ENCODE assay signal across 8 cellular contexts in genomic region chr3:101725890-101726275, GRCh38. TPM values are rescaled to one million over a fixed set of nuclear protein-coding genes. Genes with fewer than 3 reads are reported as not detected.
A peak's percentile ranks its signal among the peaks of the same experiment; 100 is the strongest.
DNase-seq lines count a peak whose midpoint lies in the region; ATAC-seq, FAIRE-seq and TF ChIP-seq lines count a peak whose summit lies in the region.

No MANE protein-coding gene starts in this region.

- CTCF ChIA-PET in AG04450 (lab: Charles Lee) = interaction anchor here (2.8 kb wide), 1 partner anchor 18 kb away, joined by 26 read pairs; no protein-coding TSS in a partner anchor

- DNase-seq in AG04450 (ENCODE audit: low read depth, low spot score) (no peak), bronchial epithelial cell (ENCODE audit: low read depth) (no peak), NCI-H1048 (lab: John Stamatoyannopoulos, UW) (no peak), NCI-H1436 treated with DMSO at 0.1 percent for 48 hours (lab: John Stamatoyannopoulos, UW) (no peak)

- no peak for FAIRE-seq in bronchial epithelial cell (lab: Jason Lieb, UNC)

- H3K36me3 ChIP-seq in HUES64 (ENCODE audit: insufficient read depth, low read length) (peaks cover 42% of the 10 kb centered on the region), bronchial epithelial cell (ENCODE audit: control insufficient read depth, insufficient read depth, low read length) (peaks cover 4% of the 10 kb centered on the region), muscle layer of duodenum (ENCODE audit: control insufficient read depth in 1 of 2, insufficient read depth in 2 of 2, low read length in 2 of 2) (peaks cover 0 to 18% of the 10 kb centered on the region in 2 donors)

- H3K4me3 ChIP-seq in AG04450 (ENCODE audit: low read depth, low read length) (peak overlapping the region; percentile 92), HUES64 (ENCODE audit: low read length) (peak overlapping the region; percentile 93), bronchial epithelial cell (ENCODE audit: low read depth, low read length) (peak overlapping the region; percentile 71), muscle layer of duodenum (ENCODE audit: low read depth in 1 of 2, low read length in 2 of 2) (peak overlapping the region; percentile 90 to 99)

- ATAC-seq in GM21737 (IDR thresholded peaks at IDR 0.05; ENCODE audit: unreplicated experiment) (no peak), GM19023 (IDR thresholded peaks at IDR 0.05; ENCODE audit: unreplicated experiment) (no peak)

- H3K9me3 ChIP-seq in AG04450 (ENCODE audit: control insufficient read depth, insufficient read depth, low read length) (no peaks in the 10 kb centered on the region), HUES64 (ENCODE audit: insufficient read depth, low read depth, low read length) (no peaks in the 10 kb centered on the region), muscle layer of duodenum (ENCODE audit: control insufficient read depth in 1 of 2, low read length in 2 of 2) (no peaks in the 10 kb centered on the region)

- no peaks in the 10 kb centered on the region for H3K27me3 ChIP-seq in AG04450 (ENCODE audit: control insufficient read depth, insufficient read depth, low read length)
- H3K27me3 ChIP-seq in HUES64 (ENCODE audit: insufficient read depth, low read length) = no peaks in the 10 kb centered on the region
- no peaks in the 10 kb centered on the region for H3K27me3 ChIP-seq in bronchial epithelial cell (ENCODE audit: control insufficient read depth, insufficient read depth, low read length)
- H3K27me3 ChIP-seq in muscle layer of duodenum (ENCODE audit: low read depth, low read length) = no peaks in the 10 kb centered on the region

- POLR2A ChIA-PET in AG04450 (lab: Yijun Ruan, JAX) = no interaction called here

- H3K4me1 ChIP-seq in HUES64 (ENCODE audit: insufficient read depth, low read length) = peaks cover 9% of the 10 kb centered on the region; the same call in 1 of the 2 replicates
- H3K4me1 ChIP-seq in muscle layer of duodenum (ENCODE audit: control insufficient read depth in 1 of 2, insufficient read depth in 2 of 2, low read length in 2 of 2) = peaks cover 6 to 11% of the 10 kb centered on the region in 2 donors

- H3K9ac ChIP-seq in HUES64 (ENCODE audit: low read depth, low read length) = no peak overlapping the region; the same call in 1 of the 2 replicates

- no peak overlapping the region for H3K27ac ChIP-seq in AG04450 (ENCODE audit: low read depth, low read length)
- no peak overlapping the region for H3K27ac ChIP-seq in HUES64 (ENCODE audit: low read depth, low read length)
- peak overlapping the region; percentile 87 for H3K27ac ChIP-seq in muscle layer of duodenum (ENCODE audit: low read length)

- TF ChIP-seq CTCF in AG04450 (IDR thresholded peaks at IDR 0.05; ENCODE audit: low read depth, low read length) (no peak), bronchial epithelial cell (IDR thresholded peaks at IDR 0.05; ENCODE audit: insufficient read depth, low read length, severe bottlenecking) (no peak)

- WGBS in HUES64 = 44% methylated on average over 2 of the region's 3 CpGs

RNA-seq across cellular contexts. Expression of gene CEP97, which starts 1.5 kb away (rescaled TPM):
- 2.4 TPM in 2 replicates for polyA plus RNA-seq in AG04450 (2011; rRNA removed)
- 3.5 and 5.8 TPM in 2 replicates for polyA minus RNA-seq in AG04450 (2011; rRNA and poly(A)+ RNA removed)
- 6.0 TPM for polyA plus RNA-seq in HUES64 (2013, experiment 1 of 2)
- 7.0 TPM for polyA plus RNA-seq in HUES64 (2013, experiment 2 of 2)
- 12.0 and 13.4 TPM in 2 replicates for total RNA-seq in bronchial epithelial cell

RNA-seq across cellular contexts. Expression of gene RPL24, which starts 39.4 kb away (rescaled TPM):
- polyA plus RNA-seq in AG04450 (2011; rRNA removed) = 1,794 and 1,914 TPM in 2 replicates
- polyA minus RNA-seq in AG04450 (2011; rRNA and poly(A)+ RNA removed) = 389 and 395 TPM in 2 replicates
- polyA plus RNA-seq in HUES64 (2013, experiment 1 of 2) = 2,302 TPM
- 2,440 TPM for polyA plus RNA-seq in HUES64 (2013, experiment 2 of 2)
- total RNA-seq in bronchial epithelial cell = 1,828 and 1,902 TPM in 2 replicates

RNA-seq across cellular contexts. Expression of gene ZBTB11, which starts 49.0 kb away (rescaled TPM):
- polyA plus RNA-seq in AG04450 (2011; rRNA removed) = 9.8 and 13.8 TPM in 2 replicates
- 10.1 and 19.9 TPM in 2 replicates for polyA minus RNA-seq in AG04450 (2011; rRNA and poly(A)+ RNA removed)
- polyA plus RNA-seq in HUES64 (2013, experiment 1 of 2) = 7.9 TPM
- 8.2 TPM for polyA plus RNA-seq in HUES64 (2013, experiment 2 of 2)
- total RNA-seq in bronchial epithelial cell = 30.3 and 34.2 TPM in 2 replicates

RNA-seq across cellular contexts. Expression of gene NXPE3, which starts 53.1 kb away (rescaled TPM):
- polyA plus RNA-seq in AG04450 (2011; rRNA removed) = 39.6 and 41.1 TPM in 2 replicates
- 58.4 and 64.3 TPM in 2 replicates for polyA minus RNA-seq in AG04450 (2011; rRNA and poly(A)+ RNA removed)
- polyA plus RNA-seq in HUES64 (2013, experiment 1 of 2) = 14.3 TPM
- 16.1 TPM for polyA plus RNA-seq in HUES64 (2013, experiment 2 of 2)
- total RNA-seq in bronchial epithelial cell = 3.9 and 6.7 TPM in 2 replicates
